25 cellular contexts compared by ENCODE assay signal in the genomic region with DNA sequence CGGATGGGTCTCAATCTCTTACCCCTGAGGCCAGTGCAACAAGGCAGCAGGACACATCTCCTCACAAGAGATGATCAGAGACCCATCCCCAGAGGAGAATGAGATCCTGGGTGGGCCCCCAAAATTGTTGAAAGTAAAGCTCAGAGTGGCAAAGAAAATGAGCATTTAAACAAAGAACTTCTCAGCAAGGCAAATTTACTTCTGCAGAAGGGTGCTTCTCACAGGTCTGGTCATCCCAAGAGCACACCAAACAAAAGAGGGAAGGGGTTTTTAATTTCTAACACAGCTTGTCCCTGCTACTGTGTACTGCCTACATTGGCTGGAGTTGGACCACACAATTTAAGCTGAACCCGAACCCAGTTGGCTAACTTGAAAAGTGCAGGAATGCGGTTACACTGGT.
"Had no signal": no experiment of that assay in that cellular context is flagged by ENCODE, and none has a peak within 500 bp of the region (broad histone marks: within the 10 kb centered on the region; RNA-seq: fewer than 3 reads in every experiment).

No MANE protein-coding gene starts in this region.

- H3K36me3 ChIP-seq: brain microvascular endothelial cell, gastroesophageal sphincter, left ventricle myocardium inferior, neutrophil, ovary, prostate gland, spleen, upper lobe of right lung had no signal

- ATAC-seq: activated CD8-positive, alpha-beta T cell treated with anti-CD3 and anti-CD28 coated beads, Interleukin-2, amount 10 ng/mL, durations not matched to agents 7 days and 5 days; activated naive CD4-positive, alpha-beta T cell treated with anti-CD3 and anti-CD28 coated beads, Interleukin-2, amount 50 U/mL, for 72 hours; esophagus mucosa; gastroesophageal sphincter; natural killer cell; upper lobe of right lung had no signal

- H3K4me3 ChIP-seq: gastroesophageal sphincter, left ventricle myocardium inferior, ovary, prostate gland, spleen, upper lobe of right lung had no signal

- H3K4me1 ChIP-seq: gastroesophageal sphincter, left ventricle myocardium inferior, prostate gland, spleen, upper lobe of right lung had no signal

- H3K27me3 ChIP-seq: brain microvascular endothelial cell, gastroesophageal sphincter, neutrophil, ovary, spleen, upper lobe of right lung had no signal

- DNase-seq: activated CD4-positive, alpha-beta T cell treated with anti-CD3 and anti-CD28 coated beads for 1 hour; activated CD4-positive, alpha-beta T cell treated with anti-CD3 and anti-CD28 coated beads, Interleukin-2, amount 50 U/mL, for 1 hour; activated CD8-positive, alpha-beta T cell treated with anti-CD3 and anti-CD28 coated beads, Interleukin-2, amount 10 ng/mL, durations not matched to agents 7 days and 5 days; activated gamma-delta T cell treated with Interleukin-2 at 50 U/mL for 16 hours; aorta; brain microvascular endothelial cell; effector memory CD4-positive, alpha-beta T cell; head of caudate nucleus; kidney; left ventricle myocardium inferior; midbrain; natural killer cell; ovary; spleen; stimulated activated CD4-positive, alpha-beta T cell treated with anti-CD3 and anti-CD28 coated beads, Interleukin-4, amount 100 ng/mL, for 1 hour; stimulated activated naive CD4-positive, alpha-beta T cell treated with Interleukin-2 at 50 U/mL for 16 hours; T-helper 9 cell; upper lobe of right lung had no signal

- H3K27ac ChIP-seq: brain microvascular endothelial cell, gastroesophageal sphincter, left ventricle myocardium inferior, neutrophil, ovary, prostate gland, spleen, upper lobe of right lung had no signal

- FAIRE-seq: colon, endothelial cell of umbilical vein, kidney had no signal

- H3K9me3 ChIP-seq: prostate gland had no signal
